ENCODE assay signal across 8 cellular contexts in the genomic region with DNA sequence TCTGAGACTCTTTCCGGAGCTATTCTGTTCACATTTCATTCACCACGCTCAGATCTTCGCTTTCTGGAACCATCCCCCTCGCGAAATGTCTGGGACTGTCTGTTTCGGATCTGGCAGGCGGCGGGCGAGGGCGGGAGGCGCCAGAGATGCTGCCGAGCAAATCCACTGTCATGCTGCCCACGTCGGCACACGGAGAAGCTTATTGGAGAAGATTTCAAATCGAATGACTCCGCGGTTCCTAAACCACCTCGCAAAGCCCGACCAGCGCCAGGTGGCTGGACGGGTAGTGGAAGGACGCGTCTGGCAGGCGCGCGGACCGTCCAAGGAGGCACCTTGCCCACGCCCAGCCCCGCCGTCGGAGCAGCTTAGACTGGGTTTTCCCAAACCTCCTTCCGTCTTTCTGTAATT. TPM values are rescaled to one million over a fixed set of nuclear protein-coding genes. Genes with fewer than 3 reads are reported as not detected.
A peak's percentile ranks its signal among the peaks of the same experiment; 100 is the strongest.
DNase-seq lines count a peak whose midpoint lies in the region; ATAC-seq, FAIRE-seq and TF ChIP-seq lines count a peak whose summit lies in the region.

No MANE protein-coding gene starts in this region.

- ATAC-seq in memory B cell (ENCODE audit: low read depth) (no peak), HG02852 (IDR thresholded peaks at IDR 0.05; ENCODE audit: unreplicated experiment) (no peak), GM21381 (IDR thresholded peaks at IDR 0.05; ENCODE audit: unreplicated experiment) (no peak)

- no peak overlapping the region for H3K27ac ChIP-seq in H1 (ENCODE audit: low read depth, low read length)

- WGBS in H1 (ENCODE audit: extremely low coverage in 1 of 2, insufficient coverage in 1 of 2, insufficient read length in 1 of 2, insufficient replicate concordance in 2 of 2, low coverage in 1 of 2, low lambda C conversion rate in 2 of 2, missing lambda C conversion rate in 1 of 2), 2 experiments, result 4% methylated on average over 32 of the region's 33 CpGs; no CpG with 5 or more reads in 1 of the 2 experiments

- H2BK20ac ChIP-seq in H1 (ENCODE audit: low read length), result no peak overlapping the region

- peaks cover 39% of the 10 kb centered on the region for H3K4me1 Mint-ChIP-seq in activated CD4-positive, alpha-beta memory T cell treated with anti-CD3 and anti-CD28 coated beads for 36 hours (ENCODE audit: low read depth)
- H3K4me1 Mint-ChIP-seq in memory B cell, result peaks cover 38% of the 10 kb centered on the region

- no peaks in the 10 kb centered on the region for H3K36me3 ChIP-seq in GM06990 (ENCODE audit: control insufficient read depth, insufficient read depth, low read length)
- H3K36me3 ChIP-seq in H1 (ENCODE audit: control insufficient read depth in 2 of 4, insufficient read depth in 4 of 4, low read length in 3 of 4), result no peaks in the 10 kb centered on the region

- 0 out of 2 replicates have a peak overlapping the region, but pooled peaks have one; percentile 66 for H3K18ac ChIP-seq in H1 (ENCODE audit: extremely low read depth, low read length)

- TF ChIP-seq RAD21 in H1 (IDR thresholded peaks at IDR 0.05 in 1 of 2, conservative IDR thresholded peaks at IDR 0.05 in 1 of 2; ENCODE audit: low read depth in 2 of 2, low read length in 2 of 2), result no peak

- no peak for FAIRE-seq in H1 (lab: Jason Lieb, UNC)

- H3K79me2 ChIP-seq in H1 (ENCODE audit: control insufficient read depth in 1 of 2, insufficient read depth in 2 of 2, low read length in 2 of 2), result peaks cover 0 to 7% of the 10 kb centered on the region in 2 experiments; a peak in 1 of 4 replicates

- H3K4me3 Mint-ChIP-seq in activated CD4-positive, alpha-beta memory T cell treated with anti-CD3 and anti-CD28 coated beads for 36 hours, result peak overlapping the region; percentile 93
- H3K4me3 Mint-ChIP-seq in memory B cell, result peak overlapping the region; percentile 84

- peaks cover 6 to 14% (median 9%) of the 10 kb centered on the region in 4 experiments for H3K4me1 ChIP-seq in H1 (replicated peaks in 1 of 4; ENCODE audit: control insufficient read depth in 3 of 4, insufficient read depth in 4 of 4, low read length in 3 of 4)

- H3K4ac ChIP-seq in H1 (replicated peaks; ENCODE audit: insufficient read length, low read depth, low read length), result no peak overlapping the region

- no peak overlapping the region for H4K8ac ChIP-seq in H1 (ENCODE audit: extremely low read depth, insufficient read depth, low read length)

- H3K4me3 ChIP-seq in GM06990 (replicated peaks; ENCODE audit: low read depth, low read length) (peak overlapping the region; percentile 75), H1 (ENCODE audit: extremely low read depth in 1 of 4, insufficient read depth in 2 of 4, low read depth in 3 of 4, low read length in 4 of 4) (peak overlapping the region; percentile 47 to 79 (median 76))

- H3K79me1 ChIP-seq in H1 (ENCODE audit: low read depth, low read length), result no peaks in the 10 kb centered on the region

- peak; percentile 64 for DNase-seq in GM06990 (ENCODE audit: extremely low read depth, insufficient read length)
- DNase-seq in NCI-H1092 (lab: John Stamatoyannopoulos, UW), result peak; percentile 23
- peak; percentile 74 for DNase-seq in activated CD4-positive, alpha-beta memory T cell treated with anti-CD3 and anti-CD28 coated beads for 36 hours
- peak in 1 of 2 experiments; percentile 56 for DNase-seq in H1 (ENCODE audit: low read depth in 1 of 2, low spot score in 2 of 2)
- DNase-seq in memory B cell (ENCODE audit: low spot score in 2 of 2), result peak; percentile 17 to 49
- DNase-seq in stimulated activated CD4-positive, alpha-beta T cell treated with anti-CD3 and anti-CD28 coated beads, TNF-alpha, amount 100 ng/mL, for 4 hours (ENCODE audit: low read depth in 3 of 3), result peak; percentile 34 to 44 (median 36)

- POLR2A ChIA-PET in activated CD4-positive, alpha-beta memory T cell treated with anti-CD3 and anti-CD28 coated beads for 36 hours (lab: Charles Lee), result interaction anchor here (0.6 to 3.6 kb wide), 10 partner anchors 8 to 181 kb away, joined by 3 to 41 read pairs (median 4); a partner anchor contains a TSS
- POLR2A ChIA-PET in H1 (lab: Charles Lee; ENCODE audit: partially characterized antibody), result interaction anchor here (0.8 to 1.6 kb wide), 5 partner anchors 9 to 144 kb away, joined by 3 to 5 read pairs (median 3); a partner anchor contains a TSS

- peak overlapping the region; percentile 24; the same call in 1 of the 2 replicates for H2AFZ ChIP-seq in H1 (ENCODE audit: low read length)

- no peaks in the 10 kb centered on the region for H3K9me3 Mint-ChIP-seq in activated CD4-positive, alpha-beta memory T cell treated with anti-CD3 and anti-CD28 coated beads for 36 hours
- no peaks in the 10 kb centered on the region for H3K9me3 Mint-ChIP-seq in memory B cell

- no peaks in the 10 kb centered on the region for H3K27me3 Mint-ChIP-seq in activated CD4-positive, alpha-beta memory T cell treated with anti-CD3 and anti-CD28 coated beads for 36 hours
- H3K27me3 Mint-ChIP-seq in memory B cell, result no peaks in the 10 kb centered on the region

- H4K20me1 ChIP-seq in H1 (replicated peaks in 1 of 2; ENCODE audit: control insufficient read depth in 1 of 2, insufficient read depth in 2 of 2, low read length in 2 of 2), result peaks cover 0 to 6% of the 10 kb centered on the region in 2 experiments

- no peak overlapping the region for H4K5ac ChIP-seq in H1 (ENCODE audit: insufficient read length, low read depth, low read length)

- H3K9ac ChIP-seq in H1 (replicated peaks in 1 of 4; ENCODE audit: extremely low read depth in 1 of 4, low read depth in 3 of 4, low read length in 3 of 4), result no peak overlapping the region

- H3K23me2 ChIP-seq in H1 (ENCODE audit: low read depth, low read length), result peaks cover 21% of the 10 kb centered on the region; the same call in 1 of the 2 replicates

- no peak overlapping the region for H3K56ac ChIP-seq in H1 (replicated peaks; ENCODE audit: insufficient read length, low read depth, low read length)

- intact Hi-C loops in activated CD4-positive, alpha-beta memory T cell treated with anti-CD3 and anti-CD28 coated beads for 36 hours (cut with micrococcal nuclease), result loop anchor here (1.0 to 2.0 kb wide), 5 partner anchors 89 to 1451 kb away; a partner anchor contains a TSS

- no peak overlapping the region for H3K14ac ChIP-seq in H1 (ENCODE audit: insufficient read length)

- CTCF ChIA-PET in activated CD4-positive, alpha-beta memory T cell treated with anti-CD3 and anti-CD28 coated beads for 36 hours (lab: Charles Lee), result interaction anchor here (0.7 to 6.0 kb wide), 29 partner anchors 10 to 169 kb away, joined by 3 to 86 read pairs (median 5); no protein-coding TSS in a partner anchor
- CTCF ChIA-PET in H1 (lab: Charles Lee; ENCODE audit: partially characterized antibody), result interaction anchor here (0.6 to 1.9 kb wide), 23 partner anchors 10 to 334 kb away, joined by 3 to 9 read pairs (median 3); no protein-coding TSS in a partner anchor

- no peak overlapping the region for H2AK5ac ChIP-seq in H1 (ENCODE audit: low read depth, low read length)

- TF ChIP-seq CTCF in GM06990 (IDR thresholded peaks at IDR 0.05; ENCODE audit: insufficient read depth, low read length, poor library complexity, severe bottlenecking), result no peak
- no peak for TF ChIP-seq CTCF in H1 (IDR thresholded peaks at IDR 0.05; ENCODE audit: control extremely low read depth in 1 of 3, insufficient read depth in 1 of 3, low read depth in 1 of 3, low read length in 3 of 3)

- H3K27me3 ChIP-seq in GM06990 (replicated peaks; ENCODE audit: control insufficient read depth, insufficient read depth, low read length) (no peaks in the 10 kb centered on the region), H1 (replicated peaks in 1 of 4; ENCODE audit: control insufficient read depth in 3 of 4, extremely low read depth in 1 of 4, insufficient read depth in 3 of 4, low read length in 3 of 4) (peaks cover 8 to 36% (median 28%) of the 10 kb centered on the region in 4 experiments)

- peak overlapping the region; percentile 40; the same call in 1 of the 2 replicates for H2BK5ac ChIP-seq in H1 (ENCODE audit: low read depth, low read length)

- peak overlapping the region; percentile 76 for H3K27ac Mint-ChIP-seq in activated CD4-positive, alpha-beta memory T cell treated with anti-CD3 and anti-CD28 coated beads for 36 hours
- peak overlapping the region; percentile 60 for H3K27ac Mint-ChIP-seq in memory B cell

- H3K23ac ChIP-seq in H1 (ENCODE audit: insufficient read length), result no peak overlapping the region

- no peak overlapping the region for H2BK120ac ChIP-seq in H1 (replicated peaks; ENCODE audit: low read depth, low read length)

- no peak overlapping the region for H4K91ac ChIP-seq in H1 (replicated peaks; ENCODE audit: insufficient read length, low read length)

- H2BK12ac ChIP-seq in H1 (ENCODE audit: low read depth, low read length), result peak overlapping the region; percentile 19; the same call in 1 of the 2 replicates

- no peak for TF ChIP-seq POLR2A in H1 (IDR thresholded peaks at IDR 0.05; ENCODE audit: control extremely low read depth in 1 of 2, low read depth in 2 of 2, low read length in 2 of 2)

- H3K9me3 ChIP-seq in H1 (ENCODE audit: insufficient read depth in 2 of 2, low read depth in 1 of 2, low read length in 1 of 2), result no peaks in the 10 kb centered on the region; a peak in 1 of 4 replicates

- H3K36me3 Mint-ChIP-seq in activated CD4-positive, alpha-beta memory T cell treated with anti-CD3 and anti-CD28 coated beads for 36 hours, result peaks cover 5% of the 10 kb centered on the region
- H3K36me3 Mint-ChIP-seq in memory B cell, result no peaks in the 10 kb centered on the region

- no peak overlapping the region; the same call in 1 of the 2 replicates for H2BK15ac ChIP-seq in H1 (ENCODE audit: low read length)

- no peak for TF ChIP-seq EP300 in H1 (IDR thresholded peaks at IDR 0.05; ENCODE audit: borderline replicate concordance in 1 of 2, low read depth in 2 of 2, low read length in 2 of 2)

- peak overlapping the region; percentile 76 to 97 for H3K4me2 ChIP-seq in H1 (ENCODE audit: insufficient read depth in 1 of 2, low read depth in 2 of 2, low read length in 2 of 2)

TF ChIP-seq in H1, 55 proteins besides CTCF, POLR2A, EP300 and RAD21 (continues in another document):
- TF ChIP-seq MAFK (IDR thresholded peaks at IDR 0.05; ENCODE audit: low read depth, low read length) (no peak), TAF7 (optimal IDR thresholded peaks at IDR 0.05; ENCODE audit: borderline replicate concordance, low read depth, low read length) (no peak), CREB1 (IDR thresholded peaks at IDR 0.05) (no peak), JUN (IDR thresholded peaks at IDR 0.05; ENCODE audit: low read depth, low read length) (no peak)

RNA-seq across cellular contexts. Expression of a gene that starts 1.6 kb away (rescaled TPM):
- 10 to 100 TPM; 41.2 to 45.1 TPM for total RNA-seq in activated CD4-positive, alpha-beta memory T cell treated with anti-CD3 and anti-CD28 coated beads for 36 hours
- total RNA-seq in H1 (2021; fragmentation: NEBNext Ultra II Directional; extraction: Animal tissue kit (Norgen Biotek cat#: 25700)), result 9.4 and 13.9 TPM in 2 replicates
- polyA plus RNA-seq in H1 (2011; rRNA removed), result 2.2 and 2.8 TPM in 2 replicates
- polyA plus RNA-seq in H1 (2011; cell fraction: cytosol; rRNA removed), result 4.4 TPM
- 8.4 TPM for polyA plus RNA-seq in H1 (2011; cell fraction: nucleus; rRNA removed)
- polyA plus RNA-seq in H1 (2012, experiment 1 of 2), result 3.6 to 7.1 TPM (median 5.6 TPM) in 4 replicates
- 0.46 TPM for polyA plus RNA-seq in H1 (2012, experiment 2 of 2)
- 5.0 TPM for polyA plus RNA-seq in H1 (2013, experiment 1 of 2)
- polyA plus RNA-seq in H1 (2013, experiment 2 of 2), result 4.4 TPM
- polyA minus RNA-seq in H1 (2011; rRNA and poly(A)+ RNA removed), result 12.0 and 13.7 TPM in 2 replicates
- 6.8 TPM for polyA minus RNA-seq in H1 (2011; cell fraction: cytosol; rRNA and poly(A)+ RNA removed)
- polyA minus RNA-seq in H1 (2011; cell fraction: nucleus; rRNA and poly(A)+ RNA removed), result 17.8 TPM
